ENCODE assay signal across 8 cellular contexts in genomic region chr6:16238658-16239089, GRCh38. TPM values are rescaled to one million over a fixed set of nuclear protein-coding genes. Genes with fewer than 3 reads are reported as not detected.
A peak's percentile ranks its signal among the peaks of the same experiment; 100 is the strongest.
DNase-seq lines count a peak whose midpoint lies in the region; ATAC-seq and TF ChIP-seq lines count a peak whose summit lies in the region.

No MANE protein-coding gene starts in this region.

- H3K4me3 ChIP-seq in GM08714 (ENCODE audit: low read length), result peak overlapping the region; percentile 68; the same call in 1 of the 2 replicates
- peak overlapping the region; percentile 46 to 87 (median 76) for H3K4me3 ChIP-seq in heart right ventricle
- peak overlapping the region; percentile 71 for H3K4me3 ChIP-seq in skeletal muscle satellite cell (ENCODE audit: low read length)

- peak overlapping the region; percentile 77 to 94 (median 86) for H3K27ac ChIP-seq in heart right ventricle

- peak overlapping the region; percentile 91 for H3K4me3 Mint-ChIP-seq in activated B cell treated with CpG ODN at 0.5 μM for 24 hours

- H3K9me3 Mint-ChIP-seq in activated B cell treated with CpG ODN at 0.5 μM for 24 hours, result no peaks in the 10 kb centered on the region

- H3K9me3 ChIP-seq in heart right ventricle, result no peaks in the 10 kb centered on the region
- no peaks in the 10 kb centered on the region for H3K9me3 ChIP-seq in skeletal muscle satellite cell (replicated peaks; ENCODE audit: low read length)

- POLR2A ChIA-PET in activated B cell treated with CpG ODN at 0.5 μM for 24 hours (lab: Charles Lee), result no interaction called here

- peaks cover 24% of the 10 kb centered on the region for H3K27me3 Mint-ChIP-seq in activated B cell treated with CpG ODN at 0.5 μM for 24 hours

- H3K36me3 Mint-ChIP-seq in activated B cell treated with CpG ODN at 0.5 μM for 24 hours (ENCODE audit: low read depth), result no peaks in the 10 kb centered on the region

- H3K27ac Mint-ChIP-seq in activated B cell treated with CpG ODN at 0.5 μM for 24 hours, result peak overlapping the region; percentile 57

- H3K4me1 ChIP-seq in heart right ventricle (peaks cover 5 to 70% (median 43%) of the 10 kb centered on the region in 9 donors), skeletal muscle satellite cell (ENCODE audit: control insufficient read depth, insufficient read depth, low read length) (peaks cover 36% of the 10 kb centered on the region)

- peak overlapping the region; percentile 54 for H3K9ac ChIP-seq in skeletal muscle satellite cell (ENCODE audit: low read depth, low read length)

- peaks cover 34% of the 10 kb centered on the region for H3K4me1 Mint-ChIP-seq in activated B cell treated with CpG ODN at 0.5 μM for 24 hours

- peak overlapping the region; percentile 99 for H3K4me2 ChIP-seq in skeletal muscle satellite cell (ENCODE audit: low read length)

- ATAC-seq in HG02610 (IDR thresholded peaks at IDR 0.05; ENCODE audit: unreplicated experiment), result peak; percentile 19
- peak; percentile 15 for ATAC-seq in activated B cell treated with CpG ODN at 0.5 μM for 24 hours (ENCODE audit: low read depth)
- ATAC-seq in heart right ventricle, result peak in 5 of 8 donors; percentile 1 to 9 (median 5)
- ATAC-seq in GM18861 (IDR thresholded peaks at IDR 0.05; ENCODE audit: unreplicated experiment), result no peak

- H3K36me3 ChIP-seq in heart right ventricle (no peaks in the 10 kb centered on the region), skeletal muscle satellite cell (ENCODE audit: insufficient read depth, low read length) (no peaks in the 10 kb centered on the region)

- WGBS in heart right ventricle, 2 donors, result 0% methylated on average over 33 to 34 of the region's 34 CpGs

- intact Hi-C loops in activated B cell treated with CpG ODN at 0.5 μM for 24 hours (cut with micrococcal nuclease) (loop anchor here (1.0 to 5.0 kb wide), 4 partner anchors 69 to 524 kb away; partner anchors contain the start of gene ATXN1), heart right ventricle (cut with DNase I) (loop anchor here in 3 of 10 donors (1.0 to 10.0 kb wide), 6 partner anchors 38 to 89 kb away; no protein-coding TSS in a partner anchor)

- no peak for TF ChIP-seq CTCF in activated B cell treated with CpG ODN at 0.5 μM for 24 hours (IDR thresholded peaks at IDR 0.05)
- TF ChIP-seq CTCF in heart right ventricle (IDR thresholded peaks at IDR 0.05), result peak in 3 of 9 donors; percentile 24 to 35 (median 24)

- no peak for DNase-seq in activated B cell treated with CpG ODN at 0.5 μM for 24 hours
- DNase-seq in heart right ventricle, result no peak
- DNase-seq in NCI-H446 treated with DMSO at 0.1 percent for 48 hours (lab: John Stamatoyannopoulos, UW), result no peak
- no peak for DNase-seq in activated CD4-positive, CD25-positive, alpha-beta regulatory T cell (lab: John Stamatoyannopoulos, UW)

- no peaks in the 10 kb centered on the region for H3K27me3 ChIP-seq in heart right ventricle
- H3K27me3 ChIP-seq in skeletal muscle satellite cell (ENCODE audit: control insufficient read depth, insufficient read depth, low read length), result peaks cover 9% of the 10 kb centered on the region

- CTCF ChIA-PET in activated B cell treated with CpG ODN at 0.5 μM for 24 hours (lab: Charles Lee), result interaction anchor here (1.1 to 1.4 kb wide), 3 partner anchors 79 to 93 kb away, joined by 3 to 4 read pairs (median 4); no protein-coding TSS in a partner anchor

RNA-seq across cellular contexts. Expression of gene GMPR, which starts 0.3 kb away (rescaled TPM):
- total RNA-seq in activated B cell treated with CpG ODN at 0.5 μM for 24 hours (0.47 and 0.98 TPM in 2 replicates), heart right ventricle (100 to 1,000 TPM in 4 of 10 donors, 10 to 100 TPM in 6; 74.1 to 139 (median 96.8) TPM)
- polyA plus RNA-seq in heart right ventricle, result 100 to 1,000 TPM; 161 to 334 TPM
- total RNA-seq in skeletal muscle satellite cell (2012; rRNA removed), result 0.25 and 2.2 TPM in 2 replicates

Comparison
In these comparisons a context has a peak if more than half of its experiments do, and no peak if none do; other contexts are left out.
1. RNA of gene GMPR, which starts 0.3 kb away (total RNA-seq): 74.1 to 139 TPM in heart right ventricle; 0.47 to 0.98 TPM in activated B cell treated with CpG ODN at 0.5 μM for 24 hours; every median in the first group is over 10 times any median in the second.
2. Peak in every context shown above with its lines, with median percentiles within 50 percentile points of each other: H3K4me3 ChIP-seq.